Comparison of ENCODE assay signal across 12 cellular contexts in genomic region chr5:88746438-88746882, GRCh38.
DNase-seq lines count a peak whose midpoint lies in the region; ATAC-seq and TF ChIP-seq lines count a peak whose summit lies in the region.
"Had no signal": no experiment of that assay in that cellular context is flagged by ENCODE, and none has a peak within 500 bp of the region (broad histone marks: within the 10 kb centered on the region; RNA-seq: fewer than 3 reads in every experiment).

No MANE protein-coding gene starts in this region.

- H3K9me3 ChIP-seq in A673 (ENCODE audit: low read depth, low read length, poor library complexity, severe bottlenecking) = no peaks in the 10 kb centered on the region
- H3K9me3 ChIP-seq: lower lobe of right lung had no signal

- no peaks in the 10 kb centered on the region for H3K36me3 ChIP-seq in A673 (ENCODE audit: insufficient read depth, low read length, poor library complexity, severe bottlenecking)

- BruUV-seq in A673 (replicated peaks; lab: Mats Ljungman, UMichigan) = no TSS peak

- POLR2A ChIA-PET in A673 (lab: Charles Lee; ENCODE audit: low non-redundant PET) = interaction anchor here (0.6 kb wide), 1 partner anchor 1440 kb away, joined by 9 read pairs; no protein-coding TSS in a partner anchor

- no peaks in the 10 kb centered on the region for H3K27me3 ChIP-seq in A673 (replicated peaks; ENCODE audit: insufficient read depth, low read depth, low read length, poor library complexity)

- CTCF ChIA-PET in A673 (lab: Charles Lee) = no interaction called here

- H3K36me3 Mint-ChIP-seq in memory B cell = peaks cover 24% of the 10 kb centered on the region

- H3K9me3 Mint-ChIP-seq in memory B cell = no peaks in the 10 kb centered on the region
- H3K9me3 Mint-ChIP-seq: activated T-helper 1 cell treated with anti-CD3 and anti-CD28 coated beads, Interleukin-12 subunit alpha, Interleukin-12 subunit beta, Interleukin-2, Interleukin-4 antibody, amounts not matched to agents 30 ng/mL and 10 ng/mL and 1 ng/mL, durations not matched to agents 14 hours and 24 hours and 36 hours had no signal

- DNase-seq in memory B cell (ENCODE audit: low spot score in 2 of 2) = no peak
- no peak for DNase-seq in LoVo (ENCODE audit: low spot score)
- no peak for DNase-seq in stimulated activated CD4-positive, alpha-beta T cell treated with anti-CD3 and anti-CD28 coated beads, Interleukin-15, amount 100 ng/mL, for 24 hours
- DNase-seq in A673 (ENCODE audit: low spot score) = no peak
- no peak for DNase-seq in UCSD-AML1 (lab: John Stamatoyannopoulos, UW; ENCODE audit: unreplicated experiment)
- DNase-seq: foreskin fibroblast, GOT3, lower lobe of right lung had no signal

- H3K4me1 Mint-ChIP-seq in memory B cell = peaks cover 14% of the 10 kb centered on the region

- H3K27me3 Mint-ChIP-seq in memory B cell = no peaks in the 10 kb centered on the region

- H3K27ac ChIP-seq in A673 (ENCODE audit: low read depth, low read length, poor library complexity, severe bottlenecking) = no peak overlapping the region
- H3K27ac ChIP-seq: lower lobe of right lung had no signal

- no peaks in the 10 kb centered on the region for H3K4me1 ChIP-seq in A673 (ENCODE audit: insufficient read depth, low read length, poor library complexity, severe bottlenecking)

- TF ChIP-seq CTCF in A673 (conservative IDR thresholded peaks at IDR 0.05; ENCODE audit: low read depth, low read length) = no peak

- no peak overlapping the region for H3K4me3 Mint-ChIP-seq in memory B cell
- H3K4me3 Mint-ChIP-seq: activated T-helper 1 cell treated with anti-CD3 and anti-CD28 coated beads, Interleukin-12 subunit alpha, Interleukin-12 subunit beta, Interleukin-2, Interleukin-4 antibody, amounts not matched to agents 30 ng/mL and 10 ng/mL and 1 ng/mL, durations not matched to agents 14 hours and 24 hours and 36 hours had no signal

- ATAC-seq in GM19023 (IDR thresholded peaks at IDR 0.05; ENCODE audit: unreplicated experiment) = peak; percentile 74
- ATAC-seq in GM21737 (IDR thresholded peaks at IDR 0.05; ENCODE audit: unreplicated experiment) = peak; percentile 66
- peak; percentile 89 for ATAC-seq in HG03175 (IDR thresholded peaks at IDR 0.05; ENCODE audit: unreplicated experiment)
- peak; percentile 83 for ATAC-seq in memory B cell (ENCODE audit: low read depth)
- ATAC-seq: lower lobe of right lung had no signal

- no peak overlapping the region for H3K4me3 ChIP-seq in A673 (ENCODE audit: low read depth, low read length, poor library complexity, severe bottlenecking)
- H3K4me3 ChIP-seq: lower lobe of right lung had no signal

- H3K27ac Mint-ChIP-seq in memory B cell = peak overlapping the region; percentile 82
- H3K27ac Mint-ChIP-seq: activated T-helper 1 cell treated with anti-CD3 and anti-CD28 coated beads, Interleukin-12 subunit alpha, Interleukin-12 subunit beta, Interleukin-2, Interleukin-4 antibody, amounts not matched to agents 30 ng/mL and 10 ng/mL and 1 ng/mL, durations not matched to agents 14 hours and 24 hours and 36 hours had no signal

- intact Hi-C loops in A673 (cut with micrococcal nuclease; ENCODE audit: unreplicated experiment) = no loop called here
